11 cellular contexts compared by ENCODE assay signal in genomic region chr12:78888583-78888982, GRCh38. TPM values are rescaled to one million over a fixed set of nuclear protein-coding genes. Genes with fewer than 3 reads are reported as not detected.
DNase-seq lines count a peak whose midpoint lies in the region; ATAC-seq, FAIRE-seq and TF ChIP-seq lines count a peak whose summit lies in the region.
"Had no signal": no experiment of that assay in that cellular context is flagged by ENCODE, and none has a peak within 500 bp of the region (broad histone marks: within the 10 kb centered on the region; RNA-seq: fewer than 3 reads in every experiment).

No MANE protein-coding gene starts in this region.

- ATAC-seq in GM21515 (IDR thresholded peaks at IDR 0.05; ENCODE audit: unreplicated experiment) (peak; percentile 69), HG03196 (IDR thresholded peaks at IDR 0.05; ENCODE audit: unreplicated experiment) (peak; percentile 96), GM12878 (peak; percentile 80)

- no TSS peak for BruUV-seq in GM12878 (replicated peaks; lab: Mats Ljungman, UMichigan)

- H3K4me3 ChIP-seq in GM12864 (ENCODE audit: low read depth, low read length) = no peak overlapping the region
- no peak overlapping the region for H3K4me3 ChIP-seq in GM12878
- no peak overlapping the region for H3K4me3 ChIP-seq in colonic mucosa

- RAD21 ChIA-PET in GM12878 (lab: Charles Lee; ENCODE audit: unreplicated experiment) = no interaction called here

- CTCF ChIA-PET in GM12878 (lab: Yijun Ruan, JAX) = no interaction called here

- TF ChIP-seq EP300 in GM12878 (IDR thresholded peaks at IDR 0.05; ENCODE audit: borderline replicate concordance in 1 of 2, control insufficient read depth in 1 of 2, low read depth in 2 of 2, low read length in 2 of 2) = no peak

- H3K9me3 ChIP-seq in GM12878 (replicated peaks; ENCODE audit: control insufficient read depth, insufficient read depth, low read length) (no peaks in the 10 kb centered on the region), colonic mucosa (no peaks in the 10 kb centered on the region)
- H3K9me3 ChIP-seq: Caco-2 had no signal

- no peaks in the 10 kb centered on the region for H3K79me2 ChIP-seq in GM12878 (ENCODE audit: control insufficient read depth, insufficient read depth, low read length)

- TF ChIP-seq CTCF in GM12864 (IDR thresholded peaks at IDR 0.05; ENCODE audit: low read depth, low read length, missing control alignments) (no peak), GM12878 (IDR thresholded peaks at IDR 0.05 in 2 of 3, conservative IDR thresholded peaks at IDR 0.05 in 1 of 3; ENCODE audit: control insufficient read depth in 2 of 3, extremely low read depth in 1 of 3, insufficient read depth in 1 of 3, low read depth in 3 of 3, low read length in 3 of 3) (no peak), colonic mucosa (IDR thresholded peaks at IDR 0.05) (no peak)

- DNase-seq in GM12864 (ENCODE audit: low read depth) = peak; percentile 16
- peak; percentile 34 for DNase-seq in GM12878 (ENCODE audit: low read depth, low spot score)
- DNase-seq in HuH-7.5 (ENCODE audit: low spot score) = no peak
- DNase-seq in effector CD4-positive, alpha-beta T cell = no peak
- no peak for DNase-seq in activated T-cell treated with anti-CD3 and anti-CD28 coated beads, Interleukin-2, amount 50 U/mL, for 1 hour
- DNase-seq in colonic mucosa = no peak
- DNase-seq: Caco-2 had no signal

- in situ Hi-C loops in GM12878 (cut with MboI) = no loop called here

- TF ChIP-seq RAD21 in GM12878 (IDR thresholded peaks at IDR 0.05; ENCODE audit: insufficient read depth, low read depth, low read length) = no peak

- SMC1A ChIA-PET in GM12878 (lab: Charles Lee; ENCODE audit: uncharacterized antibody, unreplicated experiment) = interaction anchor here (0.6 to 1.4 kb wide), 2 partner anchors 8 to 145 kb away, joined by 3 to 4 read pairs; no protein-coding TSS in a partner anchor

- H3K36me3 ChIP-seq in GM12878 (ENCODE audit: control insufficient read depth in 2 of 2, insufficient read depth in 2 of 2, low read length in 1 of 2) (no peaks in the 10 kb centered on the region), colonic mucosa (no peaks in the 10 kb centered on the region)

- no peak overlapping the region for H2AFZ ChIP-seq in GM12878 (ENCODE audit: control insufficient read depth, low read depth, low read length)

- H3K4me1 ChIP-seq in GM12878 (ENCODE audit: control insufficient read depth, insufficient read depth, low read length) (no peaks in the 10 kb centered on the region), colonic mucosa (no peaks in the 10 kb centered on the region)
- H3K4me1 ChIP-seq: Caco-2 had no signal

- no peaks in the 10 kb centered on the region for H4K20me1 ChIP-seq in GM12878 (ENCODE audit: control insufficient read depth, insufficient read depth)

- FAIRE-seq in GM12878 (lab: Jason Lieb, UNC) = peak; percentile 65
- FAIRE-seq: islet of Langerhans had no signal

- no peaks in the 10 kb centered on the region; a peak in 1 of 4 replicates for H3K27me3 ChIP-seq in GM12878 (replicated peaks in 1 of 2; ENCODE audit: control insufficient read depth in 2 of 2, insufficient read depth in 2 of 2, low read length in 1 of 2)
- H3K27me3 ChIP-seq in colonic mucosa = no peaks in the 10 kb centered on the region

- H3K27ac ChIP-seq in GM12878 (ENCODE audit: control insufficient read depth, insufficient read depth) (no peak overlapping the region), colonic mucosa (no peak overlapping the region)

- WGBS in GM12878 (ENCODE audit: insufficient coverage, insufficient replicate concordance, low lambda C conversion rate, missing lambda C conversion rate) = 0% methylated on average over 3 of the region's 3 CpGs

- no peak for TF ChIP-seq POLR2A in GM12878 (IDR thresholded peaks at IDR 0.05; ENCODE audit: low read depth, low read length)

- POLR2A ChIA-PET in GM12878 (lab: Charles Lee) = no interaction called here

- H3K9ac ChIP-seq in GM12878 (ENCODE audit: control insufficient read depth, insufficient read depth, low read length) (no peak overlapping the region), colonic mucosa (ENCODE audit: low read depth in 2 of 2, low read length in 2 of 2) (no peak overlapping the region)

- no peak overlapping the region for H3K4me2 ChIP-seq in GM12878 (ENCODE audit: control insufficient read depth, insufficient read depth)

- intact Hi-C loops in GM12878 (cut with micrococcal nuclease; ENCODE audit: unreplicated experiment) = no loop called here
- intact Hi-C loops in colonic mucosa (cut with DNase I) = no loop called here

TF ChIP-seq in GM12878, 131 proteins besides CTCF, POLR2A, EP300 and RAD21:
- peak; percentile 92 for TF ChIP-seq ZNF217 (IDR thresholded peaks at IDR 0.05)
- TF ChIP-seq MTA2 (IDR thresholded peaks at IDR 0.05; ENCODE audit: low read depth) = no peak
- peak; percentile 66 for TF ChIP-seq NR2F1 (conservative IDR thresholded peaks at IDR 0.05)
- TF ChIP-seq RELB (IDR thresholded peaks at IDR 0.05; ENCODE audit: low read depth) = no peak
- TF ChIP-seq MEF2B (IDR thresholded peaks at IDR 0.05; ENCODE audit: partially characterized antibody, poor library complexity, severe bottlenecking) = peak; percentile 55
- TF ChIP-seq MEF2A (IDR thresholded peaks at IDR 0.05; ENCODE audit: insufficient read depth, low read depth, low read length) = peak; percentile 67

RNA-seq across cellular contexts. Expression of gene SYT1, which starts 24.0 kb away (rescaled TPM):
- not detected in 2 replicates for total RNA-seq in GM12878 (2013; cell fraction: nucleolus; rRNA removed)
- total RNA-seq in GM12878 (2014; rRNA removed) (not detected in 2 replicates), GM12878 (2014; rRNA removed; fragmentation: Illumina TruSeq; extraction: Trizol) (not detected in 2 replicates), GM12878 (2021) (0.11 and 0.28 TPM in 2 replicates), colonic mucosa (1 to 10 TPM in 1 of 2 donors, under 1 TPM in 1; 0.94 to 3.2 TPM)
- polyA plus RNA-seq in GM12878 (2011; ENCODE audit: low read depth) = not detected
- polyA plus RNA-seq in GM12878 (2011; rRNA removed) (not detected in 2 replicates), GM12878 (2014; fragmentation: Illumina TruSeq; extraction: Trizol) (not detected in 2 replicates), GM12878 (2014; fragmentation: Nextera tagmentation; extraction: Ambion mirVana) (not detected), GM12878 (2014; rRNA removed) (not detected in 2 replicates), GM12878 (2016; fragmentation: Nextera tagmentation; extraction: Ambion mirVana) (under 1 TPM in 1 of 2 experiments, not detected in 1; 0.10 TPM)
- polyA plus RNA-seq in GM12878 (2011; cell fraction: cytosol; rRNA removed) = not detected in 2 replicates
- polyA plus RNA-seq in GM12878 (2011; cell fraction: nucleus; rRNA removed) = not detected in 2 replicates
- polyA plus RNA-seq in GM12878 (2012) = not detected in 2 replicates
- not detected in 2 replicates for polyA minus RNA-seq in GM12878 (2011; rRNA and poly(A)+ RNA removed)
- not detected in 2 replicates for polyA minus RNA-seq in GM12878 (2011; cell fraction: cytosol; rRNA and poly(A)+ RNA removed)
- not detected in 2 replicates for polyA minus RNA-seq in GM12878 (2011; cell fraction: nucleus; rRNA and poly(A)+ RNA removed)
- total RNA-seq: activated CD8-positive, alpha-beta memory T cell treated with anti-CD3 and anti-CD28 coated beads for 36 hours had no signal

Comparison
In these comparisons a context has a peak if more than half of its experiments do, and no peak if none do; other contexts are left out.
1. DNase-seq: peak in GM12864 (single experiment) and GM12878 (single experiment); none in HuH-7.5 (single experiment), effector CD4-positive, alpha-beta T cell (single experiment), activated T-cell treated with anti-CD3 and anti-CD28 coated beads, Interleukin-2, amount 50 U/mL, for 1 hour (single experiment) and colonic mucosa (single experiment).
2. Peak in every context shown above with its lines, with median percentiles within 50 percentile points of each other: ATAC-seq.